8 cellular contexts compared by ENCODE assay signal in the genomic region with DNA sequence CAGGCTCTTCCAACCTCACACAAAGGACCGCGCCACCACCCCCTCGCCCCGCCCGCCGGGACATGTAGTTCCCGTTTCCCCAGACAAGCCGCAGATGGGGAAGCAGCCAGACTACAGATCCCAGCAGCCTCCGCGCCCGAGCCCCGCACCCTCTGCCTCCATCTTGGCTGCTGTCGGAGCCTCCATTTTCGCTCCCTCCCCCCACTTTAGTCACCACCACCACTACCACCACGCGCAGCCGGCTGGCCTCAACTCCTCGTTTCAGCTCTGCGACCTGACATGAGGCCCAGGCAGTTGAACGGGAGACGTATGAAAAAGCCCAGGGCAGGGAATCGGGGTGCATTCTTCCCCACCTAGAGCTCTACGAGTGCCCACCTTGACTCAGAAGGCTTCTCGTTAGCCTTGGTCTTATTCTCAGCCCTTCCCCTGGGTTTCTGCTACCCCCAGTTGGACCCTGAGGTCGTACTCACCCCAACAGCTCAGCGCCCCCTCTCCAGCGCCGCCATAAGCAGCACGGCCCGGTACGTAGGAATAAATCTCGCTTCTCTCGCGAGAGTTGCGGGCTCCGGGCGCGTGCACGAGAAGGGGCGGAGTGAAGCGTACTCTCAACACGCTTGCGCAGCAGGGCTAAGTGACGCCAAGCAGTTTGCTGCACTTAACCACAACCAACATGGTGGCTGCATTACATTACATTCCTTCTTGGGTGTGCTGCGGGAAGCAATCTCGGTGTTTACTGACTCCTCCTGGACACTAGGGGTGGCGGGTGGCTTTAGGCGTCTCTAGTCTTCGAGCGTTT. TPM values are rescaled to one million over a fixed set of nuclear protein-coding genes. Genes with fewer than 3 reads are reported as not detected.
DNase-seq lines count a peak whose midpoint lies in the region; ATAC-seq and TF ChIP-seq lines count a peak whose summit lies in the region.

A gene (minus strand): TSS at position 530 of the 796 bp plus-strand sequence. CDS start 18,094 bp downstream, outside the sequence.

- ATAC-seq in GM19023 (IDR thresholded peaks at IDR 0.05; ENCODE audit: unreplicated experiment) (peak; percentile 85), HG03280 (IDR thresholded peaks at IDR 0.05; ENCODE audit: unreplicated experiment) (peak; percentile 77), activated B cell treated with CpG ODN at 0.5 μM for 24 hours (ENCODE audit: low read depth) (peak; percentile 90)

- TF ChIP-seq CTCF in AG09319 (IDR thresholded peaks at IDR 0.05; ENCODE audit: low read depth, low read length) (peak; percentile 38), activated B cell treated with CpG ODN at 0.5 μM for 24 hours (IDR thresholded peaks at IDR 0.05) (no peak)

- peak within 1 kb of the TSS; percentile 100 for H3K27ac Mint-ChIP-seq in activated B cell treated with CpG ODN at 0.5 μM for 24 hours

- H3K36me3 Mint-ChIP-seq in activated B cell treated with CpG ODN at 0.5 μM for 24 hours (ENCODE audit: low read depth): peaks cover 24% of the 10 kb centered on the region

- no peaks in the 10 kb centered on the region for H3K9me3 Mint-ChIP-seq in activated B cell treated with CpG ODN at 0.5 μM for 24 hours

- POLR2A ChIA-PET in activated B cell treated with CpG ODN at 0.5 μM for 24 hours (lab: Charles Lee): interaction anchor here (0.9 to 3.3 kb wide), 5 partner anchors 13 to 246 kb away, joined by 3 to 30 read pairs (median 9); a partner anchor contains a TSS

- intact Hi-C loops in activated B cell treated with CpG ODN at 0.5 μM for 24 hours (cut with micrococcal nuclease): loop anchor here (1.0 to 10.0 kb wide), 13 partner anchors 15 to 1803 kb away; a partner anchor contains a TSS

- DNase-seq in AG09319 (ENCODE audit: extremely low read depth, low read depth) (peak; percentile 96), NCI-H345 (lab: John Stamatoyannopoulos, UW) (peak; percentile 98), activated B cell treated with CpG ODN at 0.5 μM for 24 hours (peak; percentile 92), caudate nucleus (lab: John Stamatoyannopoulos, UW) (peak; percentile 66 to 97 (median 92)), iPS-NIHi7 (ENCODE audit: extremely low spot score) (peak; percentile 94), smooth muscle cell of the brain vasculature (ENCODE audit: low read depth, low spot score) (peak; percentile 95)

- peak within 1 kb of the TSS; percentile 99 for H3K27ac ChIP-seq in caudate nucleus (ENCODE audit: low read depth, low read length)

- CTCF ChIA-PET in activated B cell treated with CpG ODN at 0.5 μM for 24 hours (lab: Charles Lee): no interaction called here

- H3K4me1 Mint-ChIP-seq in activated B cell treated with CpG ODN at 0.5 μM for 24 hours: peaks cover 57% of the 10 kb centered on the region

- H3K27me3 Mint-ChIP-seq in activated B cell treated with CpG ODN at 0.5 μM for 24 hours: no peaks in the 10 kb centered on the region

- peak within 1 kb of the TSS; percentile 100 for H3K4me3 Mint-ChIP-seq in activated B cell treated with CpG ODN at 0.5 μM for 24 hours

RNA-seq across cellular contexts. Expression of the gene that starts here (rescaled TPM):
- 416 and 424 TPM in 2 replicates for total RNA-seq in activated B cell treated with CpG ODN at 0.5 μM for 24 hours

Comparison
In these comparisons a context has a peak if more than half of its experiments do, and no peak if none do; other contexts are left out.
1. Peak in every context shown above with its lines: DNase-seq, ATAC-seq and H3K27ac ChIP-seq.